In genomic region chr6:528989-529388, GRCh38 we compare ENCODE assay signal across 18 cellular contexts.
DNase-seq lines count a peak whose midpoint lies in the region; ATAC-seq, FAIRE-seq and TF ChIP-seq lines count a peak whose summit lies in the region.
"Had no signal": no experiment of that assay in that cellular context is flagged by ENCODE, and none has a peak within 500 bp of the region (broad histone marks: within the 10 kb centered on the region; RNA-seq: fewer than 3 reads in every experiment).

No MANE protein-coding gene starts in this region.

- H3K4me3 ChIP-seq in H1 (ENCODE audit: extremely low read depth in 1 of 4, insufficient read depth in 2 of 4, low read depth in 3 of 4, low read length in 4 of 4) = no peak overlapping the region
- H3K4me3 ChIP-seq: BLaER1, HAP-1, K562 had no signal

- H3K27ac ChIP-seq in H1 (ENCODE audit: low read depth, low read length) = no peak overlapping the region
- H3K27ac ChIP-seq: BLaER1, HL-60 had no signal

- intact Hi-C loops in activated CD4-positive, alpha-beta memory T cell treated with anti-CD3 and anti-CD28 coated beads for 36 hours (cut with micrococcal nuclease) = loop anchor here (1.0 to 2.0 kb wide), 7 partner anchors 15 to 45 kb away; no protein-coding TSS in a partner anchor

- peaks cover 0 to 5% (median 2%) of the 10 kb centered on the region in 4 experiments; a peak in 3 of 8 replicates for H3K36me3 ChIP-seq in H1 (ENCODE audit: control insufficient read depth in 2 of 4, insufficient read depth in 4 of 4, low read length in 3 of 4)
- H3K36me3 ChIP-seq: HAP-1 had no signal

- H3K9ac ChIP-seq in H1 (replicated peaks in 1 of 4; ENCODE audit: extremely low read depth in 1 of 4, low read depth in 3 of 4, low read length in 3 of 4) = no peak overlapping the region
- H3K9ac ChIP-seq: BLaER1 had no signal

- no peak overlapping the region for H3K4me3 Mint-ChIP-seq in activated CD4-positive, alpha-beta memory T cell treated with anti-CD3 and anti-CD28 coated beads for 36 hours
- no peak overlapping the region for H3K4me3 Mint-ChIP-seq in activated CD4-positive, alpha-beta memory T cell treated with anti-CD3 and anti-CD28 coated beads, Interleukin-2, amount 10 ng/mL, durations not matched to agents 7 days and 5 days
- H3K4me3 Mint-ChIP-seq: CD14-positive monocyte had no signal

- no peak overlapping the region for H2BK15ac ChIP-seq in H1 (ENCODE audit: low read length)

- H3K14ac ChIP-seq in H1 (ENCODE audit: insufficient read length) = no peak overlapping the region

- H2BK20ac ChIP-seq in H1 (ENCODE audit: low read length) = no peak overlapping the region

- H3K79me1 ChIP-seq in H1 (ENCODE audit: low read depth, low read length) = no peaks in the 10 kb centered on the region

- H2BK12ac ChIP-seq in H1 (ENCODE audit: low read depth, low read length) = no peak overlapping the region

- H4K8ac ChIP-seq in H1 (ENCODE audit: extremely low read depth, insufficient read depth, low read length) = no peak overlapping the region

- FAIRE-seq in D721Med (lab: Jason Lieb, UNC) = peak; percentile 96
- peak; percentile 76 for FAIRE-seq in HTR-8/SVneo (lab: Jason Lieb, UNC)
- FAIRE-seq in H1 (lab: Jason Lieb, UNC) = peak; percentile 63

- H3K4me2 ChIP-seq in H1 (ENCODE audit: insufficient read depth in 1 of 2, low read depth in 2 of 2, low read length in 2 of 2) = no peak overlapping the region
- H3K4me2 ChIP-seq: BLaER1 had no signal

- POLR2A ChIA-PET in activated CD4-positive, alpha-beta memory T cell treated with anti-CD3 and anti-CD28 coated beads for 36 hours (lab: Charles Lee) = interaction anchor here (1.2 kb wide), 1 partner anchor 136 kb away, joined by 3 read pairs; no protein-coding TSS in a partner anchor
- POLR2A ChIA-PET in activated CD4-positive, alpha-beta memory T cell treated with anti-CD3 and anti-CD28 coated beads, Interleukin-2, amount 10 ng/mL, durations not matched to agents 7 days and 5 days (lab: Charles Lee) = no interaction called here
- POLR2A ChIA-PET in H1 (lab: Charles Lee; ENCODE audit: partially characterized antibody) = no interaction called here

- H2BK5ac ChIP-seq in H1 (ENCODE audit: low read depth, low read length) = no peak overlapping the region

- no peak overlapping the region for H3K4ac ChIP-seq in H1 (replicated peaks; ENCODE audit: insufficient read length, low read depth, low read length)

- no peak overlapping the region for H4K91ac ChIP-seq in H1 (replicated peaks; ENCODE audit: insufficient read length, low read length)

- H3K9me3 Mint-ChIP-seq in activated CD4-positive, alpha-beta memory T cell treated with anti-CD3 and anti-CD28 coated beads for 36 hours = no peaks in the 10 kb centered on the region
- no peaks in the 10 kb centered on the region for H3K9me3 Mint-ChIP-seq in activated CD4-positive, alpha-beta memory T cell treated with anti-CD3 and anti-CD28 coated beads, Interleukin-2, amount 10 ng/mL, durations not matched to agents 7 days and 5 days
- H3K9me3 Mint-ChIP-seq: CD14-positive monocyte; CD4-positive, alpha-beta memory T cell had no signal

- H3K23ac ChIP-seq in H1 (ENCODE audit: insufficient read length) = no peak overlapping the region

- TF ChIP-seq CTCF in D721Med (IDR thresholded peaks at IDR 0.05; ENCODE audit: insufficient read depth, missing control alignments) (no peak), H1 (IDR thresholded peaks at IDR 0.05; ENCODE audit: control extremely low read depth in 1 of 3, insufficient read depth in 1 of 3, low read depth in 1 of 3, low read length in 3 of 3) (no peak)

- no peaks in the 10 kb centered on the region for H3K9me3 ChIP-seq in H1 (ENCODE audit: insufficient read depth in 2 of 2, low read depth in 1 of 2, low read length in 1 of 2)
- H3K9me3 ChIP-seq: BLaER1, HAP-1 had no signal

- peak overlapping the region; percentile 38 for H3K27ac Mint-ChIP-seq in activated CD4-positive, alpha-beta memory T cell treated with anti-CD3 and anti-CD28 coated beads for 36 hours
- no peak overlapping the region for H3K27ac Mint-ChIP-seq in activated CD4-positive, alpha-beta memory T cell treated with anti-CD3 and anti-CD28 coated beads, Interleukin-2, amount 10 ng/mL, durations not matched to agents 7 days and 5 days
- H3K27ac Mint-ChIP-seq: CD14-positive monocyte had no signal

- no peak overlapping the region for H3K18ac ChIP-seq in H1 (ENCODE audit: extremely low read depth, low read length)

- H3K4me1 Mint-ChIP-seq in activated CD4-positive, alpha-beta memory T cell treated with anti-CD3 and anti-CD28 coated beads for 36 hours (ENCODE audit: low read depth) = peaks cover 33% of the 10 kb centered on the region
- H3K4me1 Mint-ChIP-seq in activated CD4-positive, alpha-beta memory T cell treated with anti-CD3 and anti-CD28 coated beads, Interleukin-2, amount 10 ng/mL, durations not matched to agents 7 days and 5 days = peaks cover 22% of the 10 kb centered on the region
- H3K4me1 Mint-ChIP-seq: CD14-positive monocyte had no signal

- no peak overlapping the region for H2AK5ac ChIP-seq in H1 (ENCODE audit: low read depth, low read length)

- TF ChIP-seq EP300 in H1 (IDR thresholded peaks at IDR 0.05; ENCODE audit: borderline replicate concordance in 1 of 2, low read depth in 2 of 2, low read length in 2 of 2) = no peak

- TF ChIP-seq POLR2A in H1 (IDR thresholded peaks at IDR 0.05; ENCODE audit: control extremely low read depth in 1 of 2, low read depth in 2 of 2, low read length in 2 of 2) = no peak

- no peak overlapping the region for H2AFZ ChIP-seq in H1 (ENCODE audit: low read length)

- CTCF ChIA-PET in activated CD4-positive, alpha-beta memory T cell treated with anti-CD3 and anti-CD28 coated beads for 36 hours (lab: Charles Lee) = interaction anchor here (1.1 kb wide), 1 partner anchor 26 kb away, joined by 3 read pairs; no protein-coding TSS in a partner anchor
- CTCF ChIA-PET in activated CD4-positive, alpha-beta memory T cell treated with anti-CD3 and anti-CD28 coated beads, Interleukin-2, amount 10 ng/mL, durations not matched to agents 7 days and 5 days (lab: Charles Lee) = no interaction called here
- CTCF ChIA-PET in H1 (lab: Charles Lee; ENCODE audit: partially characterized antibody) = no interaction called here

- H2BK120ac ChIP-seq in H1 (replicated peaks; ENCODE audit: low read depth, low read length) = no peak overlapping the region

- H4K5ac ChIP-seq in H1 (ENCODE audit: insufficient read length, low read depth, low read length) = no peak overlapping the region

- DNase-seq in activated CD4-positive, alpha-beta memory T cell treated with anti-CD3 and anti-CD28 coated beads for 36 hours = no peak
- DNase-seq in activated CD4-positive, alpha-beta memory T cell treated with anti-CD3 and anti-CD28 coated beads, Interleukin-2, amount 10 ng/mL, durations not matched to agents 7 days and 5 days = no peak
- DNase-seq in D721Med (ENCODE audit: insufficient read length, low spot score) (no peak), HTR-8/SVneo (ENCODE audit: insufficient read length, low spot score) (no peak), H1 (ENCODE audit: low read depth in 1 of 2, low spot score in 2 of 2) (no peak)
- DNase-seq: 8988T; CD4-positive, alpha-beta memory T cell; DMS79 treated with DMSO at 0.1 percent for 48 hours; GF-D8; IMR-90 had no signal

- no peaks in the 10 kb centered on the region for H3K27me3 Mint-ChIP-seq in activated CD4-positive, alpha-beta memory T cell treated with anti-CD3 and anti-CD28 coated beads for 36 hours
- H3K27me3 Mint-ChIP-seq in activated CD4-positive, alpha-beta memory T cell treated with anti-CD3 and anti-CD28 coated beads, Interleukin-2, amount 10 ng/mL, durations not matched to agents 7 days and 5 days = no peaks in the 10 kb centered on the region
- H3K27me3 Mint-ChIP-seq: CD4-positive, alpha-beta memory T cell had no signal

- no peak for TF ChIP-seq RAD21 in H1 (IDR thresholded peaks at IDR 0.05 in 1 of 2, conservative IDR thresholded peaks at IDR 0.05 in 1 of 2; ENCODE audit: low read depth in 2 of 2, low read length in 2 of 2)

- no peaks in the 10 kb centered on the region for H3K23me2 ChIP-seq in H1 (ENCODE audit: low read depth, low read length)

- WGBS in H1 (ENCODE audit: extremely low coverage in 1 of 2, insufficient coverage in 1 of 2, insufficient read length in 1 of 2, insufficient replicate concordance in 2 of 2, low coverage in 1 of 2, low lambda C conversion rate in 2 of 2, missing lambda C conversion rate in 1 of 2), 2 experiments = 91% methylated on average over 18 of the region's 18 CpGs; no CpG with 5 or more reads in 1 of the 2 experiments

- H3K27me3 ChIP-seq in H1 (replicated peaks in 1 of 4; ENCODE audit: control insufficient read depth in 3 of 4, extremely low read depth in 1 of 4, insufficient read depth in 3 of 4, low read length in 3 of 4) = no peaks in the 10 kb centered on the region
- H3K27me3 ChIP-seq: BLaER1 had no signal

- ATAC-seq in HG03095 (IDR thresholded peaks at IDR 0.05; ENCODE audit: unreplicated experiment) (no peak), GM21529 (IDR thresholded peaks at IDR 0.05; ENCODE audit: unreplicated experiment) (no peak), HG02973 (IDR thresholded peaks at IDR 0.05; ENCODE audit: unreplicated experiment) (no peak)
- ATAC-seq: K562 had no signal

- H3K56ac ChIP-seq in H1 (replicated peaks; ENCODE audit: insufficient read length, low read depth, low read length) = no peak overlapping the region

- no peaks in the 10 kb centered on the region for H3K4me1 ChIP-seq in H1 (replicated peaks in 1 of 4; ENCODE audit: control insufficient read depth in 3 of 4, insufficient read depth in 4 of 4, low read length in 3 of 4)

- H4K20me1 ChIP-seq in H1 (replicated peaks in 1 of 2; ENCODE audit: control insufficient read depth in 1 of 2, insufficient read depth in 2 of 2, low read length in 2 of 2) = peaks cover 0 to 1% of the 10 kb centered on the region in 2 experiments
- H4K20me1 ChIP-seq: BLaER1 had no signal

- no peaks in the 10 kb centered on the region for H3K79me2 ChIP-seq in H1 (ENCODE audit: control insufficient read depth in 1 of 2, insufficient read depth in 2 of 2, low read length in 2 of 2)

- peaks cover 33% of the 10 kb centered on the region for H3K36me3 Mint-ChIP-seq in activated CD4-positive, alpha-beta memory T cell treated with anti-CD3 and anti-CD28 coated beads for 36 hours
- H3K36me3 Mint-ChIP-seq in activated CD4-positive, alpha-beta memory T cell treated with anti-CD3 and anti-CD28 coated beads, Interleukin-2, amount 10 ng/mL, durations not matched to agents 7 days and 5 days (ENCODE audit: low read depth) = peaks cover 27% of the 10 kb centered on the region

TF ChIP-seq in H1, 55 proteins besides CTCF, POLR2A, EP300 and RAD21 (continues in another document):
- TF ChIP-seq JUND (IDR thresholded peaks at IDR 0.05; ENCODE audit: low read length) (no peak), CHD1 (IDR thresholded peaks at IDR 0.05; ENCODE audit: low read depth, low read length) (no peak), SRF (IDR thresholded peaks at IDR 0.05; ENCODE audit: low read depth, low read length) (no peak), HDAC2 (IDR thresholded peaks at IDR 0.05; ENCODE audit: borderline replicate concordance in 1 of 2, low read depth in 2 of 2, low read length in 2 of 2) (no peak), TAF1 (IDR thresholded peaks at IDR 0.05; ENCODE audit: low read depth, low read length) (no peak), JUN (IDR thresholded peaks at IDR 0.05; ENCODE audit: low read depth, low read length) (no peak), POLR2AphosphoS5 (IDR thresholded peaks at IDR 0.05; ENCODE audit: low read depth, low read length) (no peak), SP4 (IDR thresholded peaks at IDR 0.05; ENCODE audit: low read length) (no peak)
